ENCODE assay signal across 18 cellular contexts in the genomic region with DNA sequence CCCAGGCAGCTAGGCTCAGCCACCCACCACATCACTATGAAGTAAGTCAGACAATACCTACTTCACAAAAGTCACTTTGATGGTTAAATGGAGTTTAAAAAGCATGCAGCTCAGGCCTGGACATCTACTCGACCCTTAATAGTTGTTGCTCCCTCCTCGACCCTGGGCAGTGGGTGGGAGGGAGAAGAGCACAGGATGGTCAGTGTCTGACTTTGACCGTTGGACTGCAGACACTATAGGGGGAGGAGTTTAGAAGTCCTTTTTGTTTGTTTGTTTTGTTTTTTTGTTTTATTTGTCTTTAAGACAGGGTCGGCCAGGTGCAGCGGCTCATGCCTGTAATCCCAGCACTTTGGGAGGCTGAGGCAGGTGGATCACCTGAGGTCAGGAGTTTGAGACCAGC. TPM values are rescaled to one million over a fixed set of nuclear protein-coding genes. Genes with fewer than 3 reads are reported as not detected.
DNase-seq lines count a peak whose midpoint lies in the region; ATAC-seq and TF ChIP-seq lines count a peak whose summit lies in the region.
"Had no signal": no experiment of that assay in that cellular context is flagged by ENCODE, and none has a peak within 500 bp of the region (broad histone marks: within the 10 kb centered on the region; RNA-seq: fewer than 3 reads in every experiment).

No MANE protein-coding gene starts in this region.

- H3K9ac ChIP-seq in neural progenitor cell, result no peak overlapping the region
- H3K9ac ChIP-seq: BLaER1 treated with 17β-estradiol and CSF1 and Interleukin-3, amounts not matched to agents 10 nM and 100 nM had no signal

- H3K27me3 ChIP-seq in neural progenitor cell (no peaks in the 10 kb centered on the region), H7 (ENCODE audit: control insufficient read depth, insufficient read depth, low read length) (no peaks in the 10 kb centered on the region)
- H3K27me3 ChIP-seq: BLaER1 treated with 17β-estradiol and CSF1 and Interleukin-3, amounts not matched to agents 10 nM and 100 nM had no signal

- H3K4me1 ChIP-seq in neural progenitor cell, result no peaks in the 10 kb centered on the region
- H3K4me1 ChIP-seq: A549, Caco-2 had no signal

- H4K20me1 ChIP-seq in neural progenitor cell (ENCODE audit: low read depth), result no peaks in the 10 kb centered on the region
- H4K20me1 ChIP-seq: BLaER1 treated with 17β-estradiol and CSF1 and Interleukin-3, amounts not matched to agents 10 nM and 100 nM had no signal

- H3K36me3 ChIP-seq in neural progenitor cell (no peaks in the 10 kb centered on the region), H7 (replicated peaks; ENCODE audit: control insufficient read depth, insufficient read depth, low read length) (no peaks in the 10 kb centered on the region)
- H3K36me3 ChIP-seq: BLaER1 treated with 17β-estradiol and CSF1 and Interleukin-3, amounts not matched to agents 10 nM and 100 nM had no signal

- no peak for DNase-seq in central memory CD8-positive, alpha-beta T cell (ENCODE audit: low spot score in 2 of 2)
- no peak for DNase-seq in nephron progenitor cell
- DNase-seq in neural progenitor cell (ENCODE audit: low spot score), result no peak
- DNase-seq in H7, result no peak
- DNase-seq: AML-193; Caco-2; Calu3; CD4-positive, alpha-beta T cell; CD8-positive, alpha-beta T cell; DMS79 treated with DMSO at 0.1 percent for 48 hours; GF-D8 had no signal

- H3K4me3 Mint-ChIP-seq in central memory CD8-positive, alpha-beta T cell, result no peak overlapping the region
- no peak overlapping the region for H3K4me3 Mint-ChIP-seq in nephron progenitor cell
- H3K4me3 Mint-ChIP-seq in neural progenitor cell, result no peak overlapping the region
- H3K4me3 Mint-ChIP-seq: B cell; CD4-positive, alpha-beta T cell; CD8-positive, alpha-beta T cell had no signal

- no peak overlapping the region for H2AFZ ChIP-seq in neural progenitor cell (replicated peaks)

- H3K27ac ChIP-seq in neural progenitor cell, result no peak overlapping the region
- H3K27ac ChIP-seq: 22Rv1; A549; BLaER1 treated with 17β-estradiol and CSF1 and Interleukin-3, amounts not matched to agents 10 nM and 100 nM; C4-2B had no signal

- no peak overlapping the region for H3K4me3 ChIP-seq in neural progenitor cell
- H3K4me3 ChIP-seq in H7 (ENCODE audit: insufficient read depth, low read depth, low read length), result no peak overlapping the region
- H3K4me3 ChIP-seq: A549; BLaER1 treated with 17β-estradiol and CSF1 and Interleukin-3, amounts not matched to agents 10 nM and 100 nM had no signal

- H3K9me3 ChIP-seq in neural progenitor cell (ENCODE audit: low read depth), result no peaks in the 10 kb centered on the region
- H3K9me3 ChIP-seq: A549; BLaER1 treated with 17β-estradiol and CSF1 and Interleukin-3, amounts not matched to agents 10 nM and 100 nM; Caco-2 had no signal

- H3K4me2 ChIP-seq in neural progenitor cell, result no peak overlapping the region
- H3K4me2 ChIP-seq: A549 had no signal

- H3K36me3 Mint-ChIP-seq in central memory CD8-positive, alpha-beta T cell (ENCODE audit: insufficient read depth), result no peaks in the 10 kb centered on the region
- H3K36me3 Mint-ChIP-seq in nephron progenitor cell (ENCODE audit: low read depth) (no peaks in the 10 kb centered on the region), neural progenitor cell (peaks cover 2% of the 10 kb centered on the region)
- H3K36me3 Mint-ChIP-seq: CD8-positive, alpha-beta T cell had no signal

- TF ChIP-seq CTCF in nephron progenitor cell (IDR thresholded peaks at IDR 0.05) (no peak), neural progenitor cell (IDR thresholded peaks at IDR 0.05) (no peak)

- H3K9me3 Mint-ChIP-seq in central memory CD8-positive, alpha-beta T cell, result no peaks in the 10 kb centered on the region
- H3K9me3 Mint-ChIP-seq in nephron progenitor cell (no peaks in the 10 kb centered on the region), neural progenitor cell (no peaks in the 10 kb centered on the region)
- H3K9me3 Mint-ChIP-seq: CD4-positive, alpha-beta T cell; CD8-positive, alpha-beta T cell had no signal

- no peaks in the 10 kb centered on the region for H3K27me3 Mint-ChIP-seq in central memory CD8-positive, alpha-beta T cell
- H3K27me3 Mint-ChIP-seq in nephron progenitor cell (ENCODE audit: low read depth, poor library complexity) (no peaks in the 10 kb centered on the region), neural progenitor cell (ENCODE audit: insufficient read depth, low read depth) (peaks cover 5% of the 10 kb centered on the region)
- H3K27me3 Mint-ChIP-seq: CD4-positive, alpha-beta T cell had no signal

- ATAC-seq in central memory CD8-positive, alpha-beta T cell (replicated peaks; ENCODE audit: extremely low read depth, poor library complexity, severe bottlenecking), result no peak
- ATAC-seq in esophagus mucosa (no peak), HG03565 (IDR thresholded peaks at IDR 0.05; ENCODE audit: unreplicated experiment) (no peak)
- ATAC-seq: A549; CD8-positive, alpha-beta T cell had no signal

- H3K27ac Mint-ChIP-seq in central memory CD8-positive, alpha-beta T cell (ENCODE audit: low read depth), result peak overlapping the region; percentile 70
- H3K27ac Mint-ChIP-seq in nephron progenitor cell (peak overlapping the region; percentile 77), neural progenitor cell (peak overlapping the region; percentile 88)
- H3K27ac Mint-ChIP-seq: B cell; CD4-positive, alpha-beta T cell; CD8-positive, alpha-beta T cell had no signal

- H3K4me1 Mint-ChIP-seq in central memory CD8-positive, alpha-beta T cell, result peaks cover under 1% of the 10 kb centered on the region
- H3K4me1 Mint-ChIP-seq in nephron progenitor cell (peaks cover 6% of the 10 kb centered on the region), neural progenitor cell (peaks cover 9% of the 10 kb centered on the region)
- H3K4me1 Mint-ChIP-seq: B cell had no signal

- no peaks in the 10 kb centered on the region for H3K79me2 ChIP-seq in neural progenitor cell (ENCODE audit: low read depth)

- H3F3A ChIP-seq in neural progenitor cell (ENCODE audit: low read depth), result peaks cover 11% of the 10 kb centered on the region

RNA-seq across cellular contexts. Expression of gene XBP1, which starts 38.6 kb away (rescaled TPM):
- total RNA-seq in neural progenitor cell (ENCODE audit: low replicate concordance), result 72.7 and 73.9 TPM in 2 replicates
- total RNA-seq in esophagus mucosa, result 107 TPM
- total RNA-seq in H7 (2014; rRNA removed; shearing (Covaris generic)), result 146 and 174 TPM in 2 replicates

RNA-seq across cellular contexts. Expression of gene ZNRF3, which starts 44.4 kb away (rescaled TPM):
- 4.1 and 12.0 TPM in 2 replicates for total RNA-seq in neural progenitor cell (ENCODE audit: low replicate concordance)
- total RNA-seq in esophagus mucosa, result 6.4 TPM
- 22.1 and 27.7 TPM in 2 replicates for total RNA-seq in H7 (2014; rRNA removed; shearing (Covaris generic))
